Comparison of ENCODE assay signal across 10 cellular contexts in genomic region chr3:8529738-8530525, GRCh38. TPM values are rescaled to one million over a fixed set of nuclear protein-coding genes. Genes with fewer than 3 reads are reported as not detected.
DNase-seq lines count a peak whose midpoint lies in the region; ATAC-seq, FAIRE-seq and TF ChIP-seq lines count a peak whose summit lies in the region.
"Had no signal": no experiment of that assay in that cellular context is flagged by ENCODE, and none has a peak within 500 bp of the region (broad histone marks: within the 10 kb centered on the region; RNA-seq: fewer than 3 reads in every experiment).

No MANE protein-coding gene starts in this region.

- H2BK20ac ChIP-seq in IMR-90 (ENCODE audit: low read depth, low read length): peak overlapping the region; percentile 74

- DNase-seq in IMR-90 (no peak), SW480 (ENCODE audit: low spot score) (peak; percentile 1), tibial artery (no peak), H7 (no peak), kidney (no peak)
- DNase-seq: activated naive CD4-positive, alpha-beta T cell treated with Interleukin-2 at 50 U/mL for 16 hours; erythroblast had no signal

- H3K27me3 ChIP-seq in IMR-90 (ENCODE audit: control insufficient read depth, insufficient read depth, low read length): no peaks in the 10 kb centered on the region
- H3K27me3 ChIP-seq in tibial artery: no peaks in the 10 kb centered on the region
- no peaks in the 10 kb centered on the region for H3K27me3 ChIP-seq in H7 (ENCODE audit: control insufficient read depth, insufficient read depth, low read length)

- H3K9ac ChIP-seq in IMR-90 (ENCODE audit: low read depth, low read length) (no peak overlapping the region), kidney (ENCODE audit: low read length in 2 of 2) (no peak overlapping the region)

- no TSS peak for BruUV-seq in IMR-90 (replicated peaks; lab: Mats Ljungman, UMichigan)

- H3K4ac ChIP-seq in IMR-90 (ENCODE audit: low read depth, low read length): peak overlapping the region; percentile 89

- H3K36me3 ChIP-seq in IMR-90 (ENCODE audit: control insufficient read depth, insufficient read depth, low read length) (0 out of 2 replicates have a peak, but pooled peaks cover 2% of the 10 kb centered on the region), tibial artery (peaks cover 6 to 21% (median 9%) of the 10 kb centered on the region in 3 donors), H7 (replicated peaks; ENCODE audit: control insufficient read depth, insufficient read depth, low read length) (no peaks in the 10 kb centered on the region), kidney (ENCODE audit: control insufficient read depth in 1 of 2, insufficient read depth in 2 of 2, low read length in 2 of 2) (no peaks in the 10 kb centered on the region)

- no CpG with 5 or more reads among the region's 12 CpGs for WGBS in IMR-90 (ENCODE audit: extremely low coverage in 2 of 2, insufficient read length in 1 of 2), 2 experiments

- peak overlapping the region; percentile 56; the same call in 1 of the 2 replicates for H3K23ac ChIP-seq in IMR-90 (ENCODE audit: low read depth, low read length)

- H3K4me3 ChIP-seq in IMR-90 (ENCODE audit: insufficient read depth, low read depth, low read length) (no peak overlapping the region), tibial artery (no peak overlapping the region), H7 (ENCODE audit: insufficient read depth, low read depth, low read length) (no peak overlapping the region), kidney (ENCODE audit: low read length in 2 of 2) (peak overlapping the region in 1 of 2 donors; percentile 7)

- H4K5ac ChIP-seq in IMR-90 (ENCODE audit: low read depth, low read length): peak overlapping the region; percentile 66

- CTCF ChIA-PET in IMR-90 (lab: Yijun Ruan, JAX): no interaction called here

- ATAC-seq in IMR-90 (ENCODE audit: low read depth): no peak
- ATAC-seq in GM19395 (IDR thresholded peaks at IDR 0.05; ENCODE audit: unreplicated experiment): no peak

- no peak overlapping the region for H2AFZ ChIP-seq in IMR-90 (replicated peaks; ENCODE audit: low read length, poor library complexity)

- POLR2A ChIA-PET in IMR-90 (lab: Charles Lee; ENCODE audit: unreplicated experiment): no interaction called here

- FAIRE-seq in islet of Langerhans (lab: Jason Lieb, UNC) (peak; percentile 38), kidney (lab: Jason Lieb, UNC) (no peak)

- H2AK5ac ChIP-seq in IMR-90 (ENCODE audit: low read depth, low read length): peak overlapping the region; percentile 79; the same call in 1 of the 2 replicates

- no peak overlapping the region for H3K4me2 ChIP-seq in IMR-90 (ENCODE audit: low read depth, low read length)

- in situ Hi-C loops in IMR-90 (cut with MboI; ENCODE audit: low sequenced_read_pairs): no loop called here

- H3K18ac ChIP-seq in IMR-90 (ENCODE audit: low read depth, low read length): peak overlapping the region; percentile 63

- no peak overlapping the region for H2BK5ac ChIP-seq in IMR-90 (ENCODE audit: low read depth, low read length, poor library complexity, severe bottlenecking)

- H3K14ac ChIP-seq in IMR-90 (replicated peaks; ENCODE audit: low read depth, low read length): peak overlapping the region; percentile 88

- H3K79me1 ChIP-seq in IMR-90 (ENCODE audit: low read depth in 1 of 2, low read length in 2 of 2): peaks cover 0 to 24% of the 10 kb centered on the region in 2 experiments; a peak in 3 of 4 replicates

- peak overlapping the region; percentile 43 for H2AK9ac ChIP-seq in IMR-90 (replicated peaks; ENCODE audit: low read depth, low read length, poor library complexity)

- no peak for TF ChIP-seq POLR2A in IMR-90 (IDR thresholded peaks at IDR 0.05; ENCODE audit: low read depth, low read length)

- H2BK120ac ChIP-seq in IMR-90 (ENCODE audit: low read depth, low read length): peak overlapping the region; percentile 75

- H4K91ac ChIP-seq in IMR-90 (ENCODE audit: insufficient read depth, low read depth, low read length): peak overlapping the region; percentile 82

- intact Hi-C loops in IMR-90 (cut with micrococcal nuclease): loop anchor here (10.0 kb wide), 1 partner anchor 85 kb away; no protein-coding TSS in a partner anchor
- intact Hi-C loops in tibial artery (cut with DNase I; ENCODE audit: low total_unique reads): no loop called here
- intact Hi-C loops in kidney (cut with DNase I): no loop called here

- peak overlapping the region; percentile 55 to 62; a peak in 3 of 4 replicates for H4K8ac ChIP-seq in IMR-90 (ENCODE audit: low read depth in 2 of 2, low read length in 2 of 2)

- dilution Hi-C loops in IMR-90 (cut with HindIII; ENCODE audit: low sequenced_read_pairs, unreplicated experiment): no loop called here

- no peak for TF ChIP-seq RAD21 in IMR-90 (IDR thresholded peaks at IDR 0.05; ENCODE audit: low read length)

- no peaks in the 10 kb centered on the region for H3K9me3 ChIP-seq in IMR-90 (ENCODE audit: control insufficient read depth, insufficient read depth, low read length)
- H3K9me3 ChIP-seq in tibial artery: no peaks in the 10 kb centered on the region
- no peaks in the 10 kb centered on the region for H3K9me3 ChIP-seq in kidney (ENCODE audit: control insufficient read depth in 1 of 2, low read length in 2 of 2)

- no peak for TF ChIP-seq CTCF in IMR-90 (conservative IDR thresholded peaks at IDR 0.05; ENCODE audit: low read depth, low read length)
- TF ChIP-seq CTCF in tibial artery (IDR thresholded peaks at IDR 0.05): no peak
- TF ChIP-seq CTCF in kidney (IDR thresholded peaks at IDR 0.05; ENCODE audit: borderline replicate concordance, extremely low read depth, insufficient read depth): no peak

- H3K27ac ChIP-seq in IMR-90 (ENCODE audit: insufficient read depth, low read length) (no peak overlapping the region; the same call in 1 of the 2 replicates), tibial artery (peak overlapping the region; percentile 71 to 74), kidney (ENCODE audit: low read depth in 2 of 2, low read length in 2 of 2) (peak overlapping the region in 1 of 2 donors; percentile 26)
- H3K27ac ChIP-seq: VCaP had no signal

- 0 out of 2 replicates have a peak overlapping the region, but pooled peaks have one; percentile 23 for H3K56ac ChIP-seq in IMR-90 (ENCODE audit: extremely low read depth, insufficient read depth, low read length)

- H2BK15ac ChIP-seq in IMR-90 (ENCODE audit: low read depth, low read length): peak overlapping the region; percentile 69; the same call in 2 of the 3 replicates

- peaks cover 31% of the 10 kb centered on the region for H3K4me1 ChIP-seq in IMR-90 (ENCODE audit: control insufficient read depth, insufficient read depth, low read length)
- H3K4me1 ChIP-seq in tibial artery: peaks cover 0 to 88% (median 53%) of the 10 kb centered on the region in 4 donors
- H3K4me1 ChIP-seq in kidney (ENCODE audit: control insufficient read depth in 1 of 2, insufficient read depth in 1 of 2, low read depth in 1 of 2, low read length in 2 of 2): peaks cover 16 to 23% of the 10 kb centered on the region in 2 donors

- H4K20me1 ChIP-seq in IMR-90 (ENCODE audit: insufficient read depth, low read length): no peaks in the 10 kb centered on the region

- H3K9me1 ChIP-seq in IMR-90 (ENCODE audit: insufficient read depth, low read length): peaks cover 33% of the 10 kb centered on the region

TF ChIP-seq in IMR-90, 13 proteins besides CTCF, POLR2A, EP300 and RAD21:
- no peak for TF ChIP-seq USF2 (IDR thresholded peaks at IDR 0.05; ENCODE audit: low read depth, low read length)
- TF ChIP-seq SMC3 (IDR thresholded peaks at IDR 0.05; ENCODE audit: low read depth, low read length): no peak
- no peak for TF ChIP-seq MAFK (IDR thresholded peaks at IDR 0.05; ENCODE audit: low read depth, low read length)
- no peak for TF ChIP-seq FOS (IDR thresholded peaks at IDR 0.05; ENCODE audit: low read depth, low read length)
- no peak for TF ChIP-seq ELK1 (IDR thresholded peaks at IDR 0.05; ENCODE audit: borderline replicate concordance, low read depth, low read length)
- no peak for TF ChIP-seq MXI1 (IDR thresholded peaks at IDR 0.05; ENCODE audit: borderline replicate concordance, low read depth, low read length)
- no peak for TF ChIP-seq NFE2L2 (IDR thresholded peaks at IDR 0.05; ENCODE audit: low read depth, low read length)
- TF ChIP-seq BHLHE40 (IDR thresholded peaks at IDR 0.05; ENCODE audit: low read depth, low read length): no peak
- no peak for TF ChIP-seq CHD1 (IDR thresholded peaks at IDR 0.05; ENCODE audit: low read depth, low read length)
- no peak for TF ChIP-seq MAZ (IDR thresholded peaks at IDR 0.05; ENCODE audit: borderline replicate concordance, low read depth, low read length)

RNA-seq across cellular contexts. Expression of gene LMCD1, which starts 28.3 kb away (rescaled TPM):
- total RNA-seq in IMR-90 (2012; rRNA removed) (33.6 and 50.0 TPM in 2 replicates), kidney (65.4 TPM)
- polyA plus RNA-seq in IMR-90 (2012; rRNA removed) (43.1 and 53.8 TPM in 2 replicates), kidney (ENCODE audit: insufficient read depth, low read depth, low replicate concordance) (24.3 TPM)
- 47.4 and 70.5 TPM in 2 replicates for polyA plus RNA-seq in IMR-90 (2012; cell fraction: cytosol; rRNA removed)
- polyA plus RNA-seq in IMR-90 (2012; cell fraction: nucleus; rRNA removed; ENCODE audit: low replicate concordance): 28.7 and 43.9 TPM in 2 replicates
- 2.8 and 7.9 TPM in 2 replicates for total RNA-seq in H7 (2014; rRNA removed; shearing (Covaris generic))
